Comparison of ENCODE assay signal across 29 cellular contexts in the genomic region with DNA sequence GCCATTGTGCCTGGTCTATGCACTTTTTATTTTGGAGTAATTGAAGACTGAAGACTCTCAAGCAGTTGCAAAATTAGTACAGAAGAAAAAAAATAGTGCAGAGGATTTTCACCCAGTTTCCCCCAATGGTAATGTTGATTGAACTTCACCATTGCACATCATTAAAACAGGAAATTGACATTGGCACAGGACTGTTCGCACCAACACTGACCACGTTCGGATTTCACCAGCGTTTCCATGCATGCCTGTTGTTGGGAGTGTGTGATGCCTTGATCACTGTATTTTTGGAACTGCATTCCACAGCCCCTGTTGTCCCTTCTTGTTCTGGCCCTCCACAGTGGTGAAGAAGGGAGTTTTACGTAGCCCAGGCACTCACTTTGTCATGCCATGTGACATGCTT.
"Had no signal": no experiment of that assay in that cellular context is flagged by ENCODE, and none has a peak within 500 bp of the region (broad histone marks: within the 10 kb centered on the region; RNA-seq: fewer than 3 reads in every experiment).

No MANE protein-coding gene starts in this region.

- H3K9me3 ChIP-seq: body of pancreas had no signal

- H3K9me3 Mint-ChIP-seq: activated B cell treated with CpG ODN at 0.5 μM for 24 hours; activated CD8-positive, alpha-beta T cell treated with anti-CD3 and anti-CD28 coated beads for 36 hours; activated T-cell treated with anti-CD3 and anti-CD28 coated beads, Interleukin-2, amount 50 U/mL, for 4 hours; activated T-helper 17 cell treated with anti-CD3 and anti-CD28 coated beads, Interleukin-2, amount 50 U/mL, for 72 hours; T-helper 2 cell treated with Interferon-gamma antibody and Interleukin-4, amounts not matched to agents 5 μg/mL and 100 μg/mL, for 36 hours had no signal

- H3K27ac ChIP-seq: body of pancreas, cardiac muscle cell, WERI-Rb-1 had no signal

- H3K4me3 ChIP-seq: body of pancreas, cardiac muscle cell had no signal

- H3K4me1 ChIP-seq: body of pancreas had no signal

- H3K4me1 Mint-ChIP-seq: activated B cell treated with CpG ODN at 0.5 μM for 24 hours; activated T-helper 17 cell treated with anti-CD3 and anti-CD28 coated beads, Interleukin-2, amount 50 U/mL, for 72 hours; T-helper 17 cell had no signal

- H3K27me3 ChIP-seq: body of pancreas, cardiac muscle cell had no signal

- H3K27me3 Mint-ChIP-seq: activated B cell treated with CpG ODN at 0.5 μM for 24 hours; activated CD8-positive, alpha-beta T cell treated with anti-CD3 and anti-CD28 coated beads for 36 hours; activated naive CD8-positive, alpha-beta T cell; activated T-helper 17 cell treated with anti-CD3 and anti-CD28 coated beads, Interleukin-2, amount 50 U/mL, for 72 hours; T-helper 17 cell had no signal

- ATAC-seq: activated CD4-positive, CD25-positive, alpha-beta regulatory T cell treated with anti-CD3 and anti-CD28 coated beads, Interleukin-2, amount 50 U/mL, for 24 hours; activated CD8-positive, alpha-beta T cell treated with anti-CD3 and anti-CD28 coated beads for 36 hours; activated T-cell treated with anti-CD3 and anti-CD28 coated beads, Interleukin-2, amount 50 U/mL, for 4 hours; activated T-helper 17 cell treated with anti-CD3 and anti-CD28 coated beads, Interleukin-2, amount 50 U/mL, for 72 hours; body of pancreas; esophagus mucosa; T-helper 17 cell had no signal

- DNase-seq: activated B cell treated with CpG ODN at 0.5 μM for 24 hours; activated CD4-positive, alpha-beta T cell treated with anti-CD3 and anti-CD28 coated beads for 48 hours; activated CD4-positive, alpha-beta T cell treated with anti-CD3 and anti-CD28 coated beads, Interleukin-2, amount 50 U/mL, for 1 hour; activated CD4-positive, alpha-beta T cell treated with anti-CD3 and anti-CD28 coated beads, Interleukin-2, amount 50 U/mL, for 48 hours; activated CD8-positive, alpha-beta memory T cell treated with anti-CD3 and anti-CD28 coated beads for 24 hours; activated CD8-positive, alpha-beta T cell treated with anti-CD3 and anti-CD28 coated beads for 36 hours; activated effector memory CD4-positive, alpha-beta T cell treated with Interleukin-2 at 50 U/mL for 16 hours; activated gamma-delta T cell treated with Interleukin-2 at 50 U/mL for 16 hours; activated naive CD4-positive, alpha-beta T cell treated with anti-CD3 and anti-CD28 coated beads, Interleukin-2, amount 50 U/mL, for 16 hours; activated naive CD4-positive, alpha-beta T cell treated with Interleukin-2 at 50 U/mL for 16 hours; activated T-cell treated with anti-CD3 and anti-CD28 coated beads, Interleukin-2, amount 50 U/mL, for 4 hours; amygdala; aorta; body of pancreas; cortex of kidney; dermis blood vessel endothelial cell; effector CD8-positive, alpha-beta T cell; foreskin fibroblast; head of caudate nucleus; T-helper 1 cell; T-helper 17 cell; T1000; WERI-Rb-1 had no signal

- H3K4me3 Mint-ChIP-seq: activated B cell treated with CpG ODN at 0.5 μM for 24 hours; activated CD8-positive, alpha-beta T cell treated with anti-CD3 and anti-CD28 coated beads for 36 hours; activated naive CD8-positive, alpha-beta T cell; activated T-cell treated with anti-CD3 and anti-CD28 coated beads, Interleukin-2, amount 50 U/mL, for 4 hours; activated T-helper 17 cell treated with anti-CD3 and anti-CD28 coated beads, Interleukin-2, amount 50 U/mL, for 72 hours; T-helper 17 cell; T-helper 2 cell treated with Interferon-gamma antibody and Interleukin-4, amounts not matched to agents 5 μg/mL and 100 μg/mL, for 36 hours had no signal

- H3K27ac Mint-ChIP-seq: activated B cell treated with CpG ODN at 0.5 μM for 24 hours; activated CD8-positive, alpha-beta T cell treated with anti-CD3 and anti-CD28 coated beads for 36 hours; activated naive CD8-positive, alpha-beta T cell; activated T-helper 17 cell treated with anti-CD3 and anti-CD28 coated beads, Interleukin-2, amount 50 U/mL, for 72 hours; T-helper 17 cell; T-helper 2 cell treated with Interferon-gamma antibody and Interleukin-4, amounts not matched to agents 5 μg/mL and 100 μg/mL, for 36 hours had no signal
